30 cellular contexts compared by ENCODE assay signal in genomic region chr12:1377681-1378080, GRCh38.
"Had no signal": no experiment of that assay in that cellular context is flagged by ENCODE, and none has a peak within 500 bp of the region (broad histone marks: within the 10 kb centered on the region; RNA-seq: fewer than 3 reads in every experiment).

No MANE protein-coding gene starts in this region.

- H3K4me1 ChIP-seq: psoas muscle, spleen, suprapubic skin, testis, tibial artery, upper lobe of right lung, vagina had no signal

- H2AFZ ChIP-seq: neural progenitor cell, parathyroid adenoma had no signal

- FAIRE-seq: urothelium cell line had no signal

- ATAC-seq: naive thymus-derived CD4-positive, alpha-beta T cell; natural killer cell; psoas muscle; right cardiac atrium; sciatic nerve; stimulated activated memory B cell treated with anti-CD40 and anti-IgM and Interleukin-4, amounts not matched to agents 10 μg/mL and 1 μg/mL and 100 μg/mL, for 72 hours; stimulated activated naive CD8-positive, alpha-beta T cell treated with anti-CD3 and anti-CD28 coated beads, Interleukin-15, amount 100 ng/mL, for 72 hours; stimulated activated naive CD8-positive, alpha-beta T cell treated with anti-CD3 and anti-CD28 coated beads, Interleukin-15, Interleukin-2, amounts not matched to agents 100 U/mL and 50 U/mL, for 24 hours; upper lobe of right lung had no signal

- H3K27ac ChIP-seq: neural progenitor cell, ovary, parathyroid adenoma, psoas muscle, skin epidermis, spleen, suprapubic skin, testis, tibial artery, transverse colon, upper lobe of right lung, vagina had no signal

- H3K27me3 ChIP-seq: neural progenitor cell, ovary, spleen, suprapubic skin, testis, tibial artery, transverse colon, upper lobe of right lung, vagina had no signal

- H3K36me3 ChIP-seq: neural progenitor cell, ovary, transverse colon, vagina had no signal

- H3K4me3 ChIP-seq: neural progenitor cell, ovary, psoas muscle, skin epidermis, smooth muscle cell, spleen, suprapubic skin, testis, tibial artery, transverse colon, upper lobe of right lung, vagina had no signal

- H3K9me3 ChIP-seq: ovary, psoas muscle, spleen, suprapubic skin, testis, tibial artery, transverse colon, upper lobe of right lung, vagina had no signal

- DNase-seq: naive thymus-derived CD4-positive, alpha-beta T cell; natural killer cell; occipital lobe; ovary; posterior cingulate gyrus; psoas muscle; right cardiac atrium; spleen; stimulated activated CD4-positive, alpha-beta T cell treated with anti-CD3 and anti-CD28 coated beads, Interleukin-12 subunit alpha, Interleukin-12 subunit beta, amount 100 ng/mL, for 4 hours; stimulated activated CD4-positive, alpha-beta T cell treated with anti-CD3 and anti-CD28 coated beads, Interleukin-1b, Interleukin-23, amount 100 ng/mL, for 48 hours; stimulated activated CD4-positive, alpha-beta T cell treated with anti-CD3 and anti-CD28 coated beads, Interleukin-4, amount 100 ng/mL, for 1 hour; stimulated activated CD4-positive, alpha-beta T cell treated with anti-CD3 and anti-CD28 coated beads, Interleukin-4, amount 100 ng/mL, for 4 hours; stimulated activated CD8-positive, alpha-beta memory T cell treated with anti-CD3 and anti-CD28 coated beads, Interleukin-4, amount 100 ng/mL, for 48 hours; stimulated activated naive CD4-positive, alpha-beta T cell; stimulated activated naive CD8-positive, alpha-beta T cell treated with anti-CD3 and anti-CD28 coated beads, Interleukin-15, amount 100 ng/mL, for 72 hours; stimulated activated naive CD8-positive, alpha-beta T cell treated with anti-CD3 and anti-CD28 coated beads, Interleukin-15, Interleukin-2, amounts not matched to agents 100 U/mL and 50 U/mL, for 24 hours; substantia nigra; testis; tibial artery; transverse colon; upper lobe of right lung had no signal

- H3K4me2 ChIP-seq: neural progenitor cell, smooth muscle cell had no signal

- H3K9ac ChIP-seq: neural progenitor cell, parathyroid adenoma had no signal

- H3K79me2 ChIP-seq: parathyroid adenoma had no signal
